ENCODE assay signal across 9 cellular contexts in the genomic region with DNA sequence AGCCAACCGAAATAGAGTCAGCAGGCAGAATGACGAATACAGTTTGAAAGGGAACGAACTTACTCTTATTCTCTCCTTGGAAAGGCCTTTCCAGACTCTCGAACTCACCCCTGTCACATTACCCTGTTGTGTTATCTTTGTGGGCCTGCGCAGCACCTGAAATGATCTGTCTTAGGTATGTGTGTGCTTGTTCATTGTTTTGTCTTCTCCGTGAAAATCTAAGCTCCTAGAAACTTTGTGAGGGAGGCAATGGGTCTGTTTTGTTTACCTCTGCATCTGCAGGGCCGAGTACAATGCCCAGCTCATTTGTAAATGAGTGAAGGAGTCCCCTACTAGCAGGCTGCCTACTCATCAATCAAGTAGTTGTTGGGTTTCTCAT. TPM values are rescaled to one million over a fixed set of nuclear protein-coding genes. Genes with fewer than 3 reads are reported as not detected.
A peak's percentile ranks its signal among the peaks of the same experiment; 100 is the strongest.
DNase-seq lines count a peak whose midpoint lies in the region; ATAC-seq and TF ChIP-seq lines count a peak whose summit lies in the region.
"Had no signal": no experiment of that assay in that cellular context is flagged by ENCODE, and none has a peak within 500 bp of the region (broad histone marks: within the 10 kb centered on the region; RNA-seq: fewer than 3 reads in every experiment).

No MANE protein-coding gene starts in this region.

- CTCF ChIA-PET in activated CD4-positive, alpha-beta memory T cell treated with anti-CD3 and anti-CD28 coated beads, Interleukin-2, amount 10 ng/mL, durations not matched to agents 7 days and 5 days (lab: Charles Lee): no interaction called here

- H3K9me3 Mint-ChIP-seq in CD14-positive monocyte: no peaks in the 10 kb centered on the region
- no peaks in the 10 kb centered on the region for H3K9me3 Mint-ChIP-seq in nephron
- no peaks in the 10 kb centered on the region for H3K9me3 Mint-ChIP-seq in activated CD4-positive, alpha-beta memory T cell treated with anti-CD3 and anti-CD28 coated beads, Interleukin-2, amount 10 ng/mL, durations not matched to agents 7 days and 5 days

- peaks cover 12% of the 10 kb centered on the region for H3K4me1 Mint-ChIP-seq in CD14-positive monocyte
- peaks cover 13% of the 10 kb centered on the region for H3K4me1 Mint-ChIP-seq in nephron
- H3K4me1 Mint-ChIP-seq in activated CD4-positive, alpha-beta memory T cell treated with anti-CD3 and anti-CD28 coated beads, Interleukin-2, amount 10 ng/mL, durations not matched to agents 7 days and 5 days: peaks cover 3% of the 10 kb centered on the region

- peaks cover 2 to 9% (median 8%) of the 10 kb centered on the region in 3 donors for H3K27me3 Mint-ChIP-seq in CD14-positive monocyte (ENCODE audit: low read depth in 3 of 3)
- peaks cover 18% of the 10 kb centered on the region for H3K27me3 Mint-ChIP-seq in nephron (ENCODE audit: low read depth)
- peaks cover 3% of the 10 kb centered on the region for H3K27me3 Mint-ChIP-seq in activated CD4-positive, alpha-beta memory T cell treated with anti-CD3 and anti-CD28 coated beads, Interleukin-2, amount 10 ng/mL, durations not matched to agents 7 days and 5 days

- H3K27ac Mint-ChIP-seq in CD14-positive monocyte: peak overlapping the region in 2 of 7 donors; percentile 1 to 33
- peak overlapping the region; percentile 62 to 90 (median 74) for H3K27ac Mint-ChIP-seq in nephron
- no peak overlapping the region for H3K27ac Mint-ChIP-seq in activated CD4-positive, alpha-beta memory T cell treated with anti-CD3 and anti-CD28 coated beads, Interleukin-2, amount 10 ng/mL, durations not matched to agents 7 days and 5 days

- intact Hi-C loops in CD14-positive monocyte (cut with micrococcal nuclease): no loop called here

- DNase-seq in CD14-positive monocyte (ENCODE audit: low spot score) (no peak), MV-4-11 (lab: John Stamatoyannopoulos, UW) (no peak), NCI-H82 treated with DMSO at 0.1 percent for 48 hours (lab: John Stamatoyannopoulos, UW; ENCODE audit: unreplicated experiment) (no peak), hypothalamus (lab: John Stamatoyannopoulos, UW) (no peak)
- DNase-seq in activated CD4-positive, alpha-beta memory T cell treated with anti-CD3 and anti-CD28 coated beads, Interleukin-2, amount 10 ng/mL, durations not matched to agents 7 days and 5 days: no peak
- DNase-seq: cerebellar nuclear complex had no signal

- peak overlapping the region; percentile 82 to 95 for H3K4me3 Mint-ChIP-seq in CD14-positive monocyte
- H3K4me3 Mint-ChIP-seq in nephron: peak overlapping the region; percentile 51 to 67 (median 61)
- no peak overlapping the region for H3K4me3 Mint-ChIP-seq in activated CD4-positive, alpha-beta memory T cell treated with anti-CD3 and anti-CD28 coated beads, Interleukin-2, amount 10 ng/mL, durations not matched to agents 7 days and 5 days

- no peak overlapping the region for H3K27ac ChIP-seq in duodenal mucosa (ENCODE audit: low read depth, low read length)

- peak overlapping the region; percentile 53 to 59 for H3K4me3 ChIP-seq in duodenal mucosa (ENCODE audit: low read depth in 1 of 2, low read length in 2 of 2)

- H3K36me3 Mint-ChIP-seq in CD14-positive monocyte (no peaks in the 10 kb centered on the region), nephron (ENCODE audit: low read depth) (no peaks in the 10 kb centered on the region)
- H3K36me3 Mint-ChIP-seq in activated CD4-positive, alpha-beta memory T cell treated with anti-CD3 and anti-CD28 coated beads, Interleukin-2, amount 10 ng/mL, durations not matched to agents 7 days and 5 days (ENCODE audit: low read depth): no peaks in the 10 kb centered on the region

- TF ChIP-seq CTCF in CD14-positive monocyte (IDR thresholded peaks at IDR 0.05) (no peak), nephron (IDR thresholded peaks at IDR 0.05; ENCODE audit: unreplicated experiment in 3 of 3) (no peak)

- POLR2A ChIA-PET in activated CD4-positive, alpha-beta memory T cell treated with anti-CD3 and anti-CD28 coated beads, Interleukin-2, amount 10 ng/mL, durations not matched to agents 7 days and 5 days (lab: Charles Lee): interaction anchor here (1.1 kb wide), 1 partner anchor 15 kb away, joined by 4 read pairs; no protein-coding TSS in a partner anchor

- peaks cover 10 to 11% of the 10 kb centered on the region in 2 donors for H3K4me1 ChIP-seq in duodenal mucosa (ENCODE audit: control insufficient read depth in 1 of 2, insufficient read depth in 2 of 2, low read length in 2 of 2)

- ATAC-seq in HG02759 (IDR thresholded peaks at IDR 0.05; ENCODE audit: unreplicated experiment): peak; percentile 2

- no peaks in the 10 kb centered on the region for H3K9me3 ChIP-seq in duodenal mucosa (ENCODE audit: control insufficient read depth in 1 of 2, low read length in 2 of 2)

- H3K36me3 ChIP-seq in duodenal mucosa (ENCODE audit: control insufficient read depth in 1 of 2, insufficient read depth in 2 of 2, low read length in 2 of 2): no peaks in the 10 kb centered on the region

- no peaks in the 10 kb centered on the region for H3K27me3 ChIP-seq in duodenal mucosa (ENCODE audit: control insufficient read depth in 1 of 2, insufficient read depth in 2 of 2, low read length in 2 of 2)

- peak overlapping the region; percentile 50 to 55 for H3K9ac ChIP-seq in duodenal mucosa (ENCODE audit: low read depth in 1 of 2, low read length in 2 of 2)

RNA-seq across cellular contexts. Expression of a gene that starts 19.6 kb away (rescaled TPM):
- 100 to 1,000 TPM; 430 to 489 TPM for polyA plus RNA-seq in CD14-positive monocyte
- total RNA-seq in activated CD4-positive, alpha-beta memory T cell treated with anti-CD3 and anti-CD28 coated beads, Interleukin-2, amount 10 ng/mL, durations not matched to agents 7 days and 5 days: 100 to 1,000 TPM; 611 to 615 TPM

RNA-seq across cellular contexts. Expression of a gene that starts 23.8 kb away (rescaled TPM):
- polyA plus RNA-seq in CD14-positive monocyte: not detected
- total RNA-seq in activated CD4-positive, alpha-beta memory T cell treated with anti-CD3 and anti-CD28 coated beads, Interleukin-2, amount 10 ng/mL, durations not matched to agents 7 days and 5 days: under 1 TPM in 1 of 2 experiments, not detected in 1; 0.20 TPM
